In genomic region chr4:153419673-153420278, GRCh38 we compare ENCODE assay signal across 15 cellular contexts. TPM values are rescaled to one million over a fixed set of nuclear protein-coding genes. Genes with fewer than 3 reads are reported as not detected.
DNase-seq lines count a peak whose midpoint lies in the region; ATAC-seq and TF ChIP-seq lines count a peak whose summit lies in the region.
"Had no signal": no experiment of that assay in that cellular context is flagged by ENCODE, and none has a peak within 500 bp of the region (broad histone marks: within the 10 kb centered on the region; RNA-seq: fewer than 3 reads in every experiment).

No MANE protein-coding gene starts in this region.

- DNase-seq in CD1c-positive myeloid dendritic cell (ENCODE audit: extremely low spot score): peak; percentile 39
- DNase-seq in amniotic epithelial cell (ENCODE audit: low read depth): peak; percentile 26
- no peak for DNase-seq in neural crest cell (ENCODE audit: low read depth, low spot score)
- no peak for DNase-seq in upper lobe of right lung
- no peak for DNase-seq in G401 (ENCODE audit: low spot score)
- DNase-seq: CD8-positive, alpha-beta T cell; MG63; NCI-H1092 treated with DMSO at 0.1 percent for 48 hours; NCI-H187; SHP77 treated with DMSO at 0.1 percent for 48 hours had no signal

- no peak overlapping the region for H3K4me3 Mint-ChIP-seq in neural crest cell
- H3K4me3 Mint-ChIP-seq: CD8-positive, alpha-beta T cell had no signal

- H3K36me3 ChIP-seq in Loucy (ENCODE audit: insufficient read depth, low read length): peaks cover 11% of the 10 kb centered on the region; the same call in 1 of the 2 replicates
- no peaks in the 10 kb centered on the region for H3K36me3 ChIP-seq in upper lobe of right lung
- H3K36me3 ChIP-seq: HAP-1, MG63 had no signal

- no peaks in the 10 kb centered on the region for H4K20me1 ChIP-seq in Loucy (ENCODE audit: insufficient read depth, low read length, poor library complexity, severe bottlenecking)

- H3F3A ChIP-seq in Loucy (ENCODE audit: low read depth): no peaks in the 10 kb centered on the region

- in situ Hi-C loops in G401 (cut with HindIII; ENCODE audit: low sequenced_read_pairs): no loop called here

- peaks cover 29% of the 10 kb centered on the region for H3K4me1 Mint-ChIP-seq in neural crest cell

- H3K27me3 Mint-ChIP-seq in neural crest cell (ENCODE audit: low read depth): no peaks in the 10 kb centered on the region

- H3K9me3 ChIP-seq in Loucy (ENCODE audit: insufficient read depth, low read depth, low read length) (no peaks in the 10 kb centered on the region), upper lobe of right lung (no peaks in the 10 kb centered on the region)
- H3K9me3 ChIP-seq: A549, HAP-1, MG63 had no signal

- H3K27ac ChIP-seq in upper lobe of right lung: no peak overlapping the region
- H3K27ac ChIP-seq: A549, KMS-11 had no signal

- H3K27me3 ChIP-seq in Loucy (ENCODE audit: insufficient read depth, low read length, poor library complexity, severe bottlenecking): no peaks in the 10 kb centered on the region
- H3K27me3 ChIP-seq in upper lobe of right lung: no peaks in the 10 kb centered on the region
- H3K27me3 ChIP-seq: MG63 had no signal

- H3K9me2 ChIP-seq in Loucy (replicated peaks; ENCODE audit: low read depth, low read length): no peaks in the 10 kb centered on the region

- peak overlapping the region; percentile 68 for H3K27ac Mint-ChIP-seq in neural crest cell (ENCODE audit: unreplicated experiment)
- H3K27ac Mint-ChIP-seq: CD8-positive, alpha-beta T cell had no signal

- peaks cover 29% of the 10 kb centered on the region for H3K4me1 ChIP-seq in Loucy (ENCODE audit: insufficient read depth, low read length, poor library complexity, severe bottlenecking)
- H3K4me1 ChIP-seq in upper lobe of right lung: no peaks in the 10 kb centered on the region
- H3K4me1 ChIP-seq: A549 had no signal

- H3K4me3 ChIP-seq in Loucy (ENCODE audit: low read length, poor library complexity, severe bottlenecking) (no peak overlapping the region), upper lobe of right lung (no peak overlapping the region)
- H3K4me3 ChIP-seq: A549, HAP-1, MG63 had no signal

- H3K4me2 ChIP-seq in Loucy (ENCODE audit: low read depth, low read length, poor library complexity, severe bottlenecking): peak overlapping the region; percentile 15
- H3K4me2 ChIP-seq: A549, KMS-11 had no signal

- H3K9me3 Mint-ChIP-seq in neural crest cell: no peaks in the 10 kb centered on the region
- H3K9me3 Mint-ChIP-seq: CD8-positive, alpha-beta T cell had no signal

- H3K36me3 Mint-ChIP-seq in neural crest cell (ENCODE audit: low read depth): peaks cover 2% of the 10 kb centered on the region
- H3K36me3 Mint-ChIP-seq: CD8-positive, alpha-beta T cell had no signal

- ATAC-seq in HG02970 (IDR thresholded peaks at IDR 0.05; ENCODE audit: low FRiP score, unreplicated experiment) (no peak), upper lobe of right lung (no peak)
- ATAC-seq: A549; CD8-positive, alpha-beta T cell had no signal

- no peak overlapping the region for H3K9ac ChIP-seq in Loucy (ENCODE audit: low read depth, low read length, poor library complexity, severe bottlenecking)
- H3K9ac ChIP-seq: KMS-11 had no signal

- H3K79me2 ChIP-seq in Loucy (ENCODE audit: insufficient read depth, low read length): no peaks in the 10 kb centered on the region

- H2AFZ ChIP-seq in Loucy (ENCODE audit: low read length): no peak overlapping the region

- intact Hi-C loops in upper lobe of right lung (cut with DNase I): no loop called here

- TF ChIP-seq CTCF in Loucy (conservative IDR thresholded peaks at IDR 0.05; ENCODE audit: low read length) (no peak), neural crest cell (conservative IDR thresholded peaks at IDR 0.05) (no peak), upper lobe of right lung (IDR thresholded peaks at IDR 0.05) (no peak)

RNA-seq across cellular contexts. Expression of gene TMEM131L, which starts 46.4 kb away (rescaled TPM):
- total RNA-seq in neural crest cell (36.1 and 36.6 TPM in 2 replicates), upper lobe of right lung (14.1 TPM)
- total RNA-seq in G401 (2014; rRNA removed; shearing (Covaris generic)): 4.5 and 13.5 TPM in 2 replicates

Comparison
In these comparisons a context has a peak if more than half of its experiments do, and no peak if none do; other contexts are left out.
1. DNase-seq: peak in CD1c-positive myeloid dendritic cell (single experiment) and amniotic epithelial cell (single experiment); none in neural crest cell (single experiment), upper lobe of right lung (single experiment) and G401 (single experiment).